17 cellular contexts compared by ENCODE assay signal in genomic region chr3:197204729-197205128, GRCh38.
A peak's percentile ranks its signal among the peaks of the same experiment; 100 is the strongest.
DNase-seq lines count a peak whose midpoint lies in the region; ATAC-seq and TF ChIP-seq lines count a peak whose summit lies in the region.
"Had no signal": no experiment of that assay in that cellular context is flagged by ENCODE, and none has a peak within 500 bp of the region (broad histone marks: within the 10 kb centered on the region; RNA-seq: fewer than 3 reads in every experiment).

No MANE protein-coding gene starts in this region.

- H3K9ac ChIP-seq in BLaER1 treated with 17β-estradiol and CSF1 and Interleukin-3, amounts not matched to agents 10 nM and 100 nM = no peak overlapping the region

- no peaks in the 10 kb centered on the region for H3K9me3 Mint-ChIP-seq in osteocyte (ENCODE audit: unreplicated experiment)
- H3K9me3 Mint-ChIP-seq: CD4-positive, alpha-beta memory T cell; H9 had no signal

- peaks cover 0 to 9% (median 0%) of the 10 kb centered on the region in 11 experiments; a peak in 3 of 22 replicates for H3K9me3 ChIP-seq in BLaER1 treated with 17β-estradiol and CSF1 and Interleukin-3, amounts not matched to agents 10 nM and 100 nM (replicated peaks in 1 of 11)
- H3K9me3 ChIP-seq in HAP-1 (no peaks in the 10 kb centered on the region), gastroesophageal sphincter (no peaks in the 10 kb centered on the region)
- H3K9me3 ChIP-seq: A549 had no signal

- TF ChIP-seq EP300 in gastroesophageal sphincter (IDR thresholded peaks at IDR 0.05) = no peak

- peak overlapping the region; percentile 2 to 67 (median 49); a peak in 20 of 22 replicates for H3K4me2 ChIP-seq in BLaER1 treated with 17β-estradiol and CSF1 and Interleukin-3, amounts not matched to agents 10 nM and 100 nM
- H3K4me2 ChIP-seq: A549 had no signal

- WGBS in gastroesophageal sphincter (ENCODE audit: low coverage in 1 of 2), 2 donors = 54 to 75% methylated on average over 3 of the region's 3 CpGs

- no peaks in the 10 kb centered on the region for H3K27me3 ChIP-seq in BLaER1 treated with 17β-estradiol and CSF1 and Interleukin-3, amounts not matched to agents 10 nM and 100 nM
- H3K27me3 ChIP-seq in HAP-1 (ENCODE audit: low read depth) = no peaks in the 10 kb centered on the region
- no peaks in the 10 kb centered on the region for H3K27me3 ChIP-seq in gastroesophageal sphincter

- H3K36me3 Mint-ChIP-seq in osteocyte (ENCODE audit: unreplicated experiment) = no peaks in the 10 kb centered on the region
- H3K36me3 Mint-ChIP-seq: CD4-positive, alpha-beta memory T cell had no signal

- H3K4me3 ChIP-seq in BLaER1 treated with 17β-estradiol and CSF1 and Interleukin-3, amounts not matched to agents 10 nM and 100 nM = no peak overlapping the region
- H3K4me3 ChIP-seq in HAP-1 = no peak overlapping the region
- H3K4me3 ChIP-seq in gastroesophageal sphincter = no peak overlapping the region
- H3K4me3 ChIP-seq: A549 had no signal

- peaks cover 0 to 15% (median 0%) of the 10 kb centered on the region in 11 experiments; a peak in 4 of 22 replicates for H3K36me3 ChIP-seq in BLaER1 treated with 17β-estradiol and CSF1 and Interleukin-3, amounts not matched to agents 10 nM and 100 nM
- H3K36me3 ChIP-seq in HAP-1 (replicated peaks) (no peaks in the 10 kb centered on the region; the same call in 1 of the 2 replicates), gastroesophageal sphincter (no peaks in the 10 kb centered on the region)

- no peak for TF ChIP-seq POLR2A in gastroesophageal sphincter (IDR thresholded peaks at IDR 0.05)

- peaks cover 74% of the 10 kb centered on the region for H3K4me1 Mint-ChIP-seq in osteocyte (ENCODE audit: unreplicated experiment)

- peaks cover 0 to 57% (median 33%) of the 10 kb centered on the region in 11 experiments; a peak in 13 of 22 replicates for H4K20me1 ChIP-seq in BLaER1 treated with 17β-estradiol and CSF1 and Interleukin-3, amounts not matched to agents 10 nM and 100 nM

- H3K4me1 ChIP-seq in BLaER1 treated with 17β-estradiol and CSF1 and Interleukin-3, amounts not matched to agents 10 nM and 100 nM = peaks cover 23 to 58% (median 41%) of the 10 kb centered on the region in 10 experiments
- H3K4me1 ChIP-seq in HAP-1 = peaks cover 16% of the 10 kb centered on the region
- H3K4me1 ChIP-seq in gastroesophageal sphincter = peaks cover 0 to 28% (median 0%) of the 10 kb centered on the region in 3 donors

- no peak for ATAC-seq in gastroesophageal sphincter
- ATAC-seq: A549 had no signal

- H3K4me3 Mint-ChIP-seq in osteocyte (ENCODE audit: unreplicated experiment) = no peak overlapping the region
- H3K4me3 Mint-ChIP-seq: H9 had no signal

- DNase-seq in G401 (ENCODE audit: low spot score) (peak; percentile 64), cerebellar cortex (ENCODE audit: low spot score) (peak; percentile 57), osteocyte (ENCODE audit: extremely low spot score, unreplicated experiment) (no peak), HAP-1 (ENCODE audit: low spot score in 2 of 2) (no peak), occipital lobe (lab: John Stamatoyannopoulos, UW) (no peak)
- DNase-seq in stimulated activated naive CD4-positive, alpha-beta T cell treated with Interleukin-2 at 50 U/mL for 16 hours (lab: John Stamatoyannopoulos, UW) = no peak
- DNase-seq: CD4-positive, alpha-beta memory T cell; DMS153; DMS79 treated with DMSO at 0.1 percent for 48 hours; EL; GDM1; GOT3; H9 had no signal

- H3K27ac Mint-ChIP-seq in osteocyte (ENCODE audit: unreplicated experiment) = peak overlapping the region; percentile 2

- TF ChIP-seq CTCF in osteocyte (IDR thresholded peaks at IDR 0.05) (no peak), gastroesophageal sphincter (IDR thresholded peaks at IDR 0.05) (no peak)

- no peak overlapping the region for H3K27ac ChIP-seq in BLaER1 treated with 17β-estradiol and CSF1 and Interleukin-3, amounts not matched to agents 10 nM and 100 nM
- no peak overlapping the region for H3K27ac ChIP-seq in gastroesophageal sphincter
- H3K27ac ChIP-seq: A549, HL-60 had no signal

- in situ Hi-C loops in G401 (cut with HindIII; ENCODE audit: low sequenced_read_pairs) = no loop called here
- in situ Hi-C loops in HAP-1 (cut with MboI; ENCODE audit: low sequenced_read_pairs) = no loop called here

- no peaks in the 10 kb centered on the region for H3K27me3 Mint-ChIP-seq in osteocyte (ENCODE audit: unreplicated experiment)
- H3K27me3 Mint-ChIP-seq: CD4-positive, alpha-beta memory T cell had no signal

Comparison
In these comparisons a context has a peak if more than half of its experiments do, and no peak if none do; other contexts are left out.
1. DNase-seq: peak in G401 (single experiment) and cerebellar cortex (single experiment); none in osteocyte (single experiment), stimulated activated naive CD4-positive, alpha-beta T cell treated with Interleukin-2 at 50 U/mL for 16 hours (single experiment), HAP-1 (0 of 2) and occipital lobe (single experiment).